ENCODE assay signal across 6 cellular contexts in the genomic region with DNA sequence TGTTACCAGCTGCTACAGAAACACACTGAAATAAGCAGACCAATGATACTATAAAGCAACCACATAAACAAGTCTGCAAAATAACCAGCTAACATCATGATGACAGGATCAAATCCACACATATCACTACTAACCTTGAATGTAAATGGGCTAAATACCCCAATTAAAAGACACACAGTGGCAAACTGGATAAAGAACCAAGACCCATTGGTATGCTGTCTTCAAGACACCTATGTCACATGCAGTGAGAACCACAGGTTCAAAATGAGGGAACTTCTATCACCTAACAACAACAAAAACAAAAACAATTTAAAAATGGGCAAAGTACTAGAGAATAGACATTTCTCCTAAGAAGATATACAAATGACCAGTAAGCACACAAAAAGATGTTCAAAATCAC.
"Had no signal": no experiment of that assay in that cellular context is flagged by ENCODE, and none has a peak within 500 bp of the region (broad histone marks: within the 10 kb centered on the region; RNA-seq: fewer than 3 reads in every experiment).

No MANE protein-coding gene starts in this region.

- H3K4me3 ChIP-seq: K562 had no signal

- DNase-seq: IMR-90, KBM-7, KG1 had no signal

- H3K27ac ChIP-seq: HL-60, KMS-11 had no signal
